Comparison of ENCODE assay signal across 14 cellular contexts in the genomic region with DNA sequence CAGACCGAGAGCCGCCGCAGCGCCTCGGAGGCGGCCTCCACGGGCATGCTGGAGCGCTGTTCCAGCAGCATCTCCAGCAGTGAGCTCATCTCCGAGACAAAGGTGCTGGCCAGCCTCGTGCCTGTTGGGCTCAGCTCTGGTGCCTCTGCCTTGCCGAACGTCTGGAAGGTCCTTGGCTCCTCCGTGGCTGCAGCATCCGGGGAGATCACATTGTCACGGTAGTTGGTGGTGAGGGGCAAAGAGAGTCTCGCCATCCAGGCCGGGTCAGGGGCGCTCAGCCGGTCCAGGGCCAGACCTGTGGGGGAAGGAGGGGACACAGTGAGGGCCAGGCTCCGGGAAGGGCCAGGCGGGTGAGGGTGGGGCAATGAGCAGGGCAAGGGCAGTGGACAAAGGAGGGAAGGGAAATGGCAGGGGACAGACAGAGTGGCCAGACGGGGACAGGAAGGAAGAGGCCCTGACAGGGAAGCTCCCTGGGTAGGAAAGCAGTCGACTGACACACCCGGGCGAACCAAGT. TPM values are rescaled to one million over a fixed set of nuclear protein-coding genes. Genes with fewer than 3 reads are reported as not detected.
DNase-seq lines count a peak whose midpoint lies in the region; ATAC-seq, FAIRE-seq and TF ChIP-seq lines count a peak whose summit lies in the region.
"Had no signal": no experiment of that assay in that cellular context is flagged by ENCODE, and none has a peak within 500 bp of the region (broad histone marks: within the 10 kb centered on the region; RNA-seq: fewer than 3 reads in every experiment).

No MANE protein-coding gene starts in this region.

- peaks cover 15% of the 10 kb centered on the region for H3K27me3 Mint-ChIP-seq in astrocyte (ENCODE audit: low read depth, unreplicated experiment)
- H3K27me3 Mint-ChIP-seq in naive thymus-derived CD4-positive, alpha-beta T cell, result no peaks in the 10 kb centered on the region
- H3K27me3 Mint-ChIP-seq: activated CD4-positive, alpha-beta T cell treated with anti-CD3 and anti-CD28 coated beads for 36 hours had no signal

- H2AFZ ChIP-seq in astrocyte (ENCODE audit: low read depth, low read length), result peak overlapping the region; percentile 50

- H3K9me3 ChIP-seq in BLaER1 treated with 17β-estradiol and CSF1 and Interleukin-3, amounts not matched to agents 10 nM and 100 nM (replicated peaks in 1 of 11), result no peaks in the 10 kb centered on the region
- no peaks in the 10 kb centered on the region for H3K9me3 ChIP-seq in astrocyte (ENCODE audit: insufficient read depth, low read depth, low read length)
- no peaks in the 10 kb centered on the region for H3K9me3 ChIP-seq in naive thymus-derived CD4-positive, alpha-beta T cell (ENCODE audit: control insufficient read depth in 2 of 3, low read length in 3 of 3)
- H3K9me3 ChIP-seq: body of pancreas had no signal

- peaks cover 0 to 7% (median under 1%) of the 10 kb centered on the region in 11 experiments; a peak in 8 of 22 replicates for H3K36me3 ChIP-seq in BLaER1 treated with 17β-estradiol and CSF1 and Interleukin-3, amounts not matched to agents 10 nM and 100 nM
- no peaks in the 10 kb centered on the region for H3K36me3 ChIP-seq in astrocyte (ENCODE audit: insufficient read depth, low read length)
- H3K36me3 ChIP-seq in naive thymus-derived CD4-positive, alpha-beta T cell (ENCODE audit: control insufficient read depth in 2 of 3, insufficient read depth in 3 of 3, low read length in 3 of 3), result peaks cover 0 to 4% (median 0%) of the 10 kb centered on the region in 3 experiments

- H3K4me2 ChIP-seq in BLaER1 treated with 17β-estradiol and CSF1 and Interleukin-3, amounts not matched to agents 10 nM and 100 nM, result peak overlapping the region in 10 of 11 experiments; percentile 10 to 92 (median 46); a peak in 16 of 22 replicates
- H3K4me2 ChIP-seq in astrocyte (ENCODE audit: low read length), result peak overlapping the region; percentile 35

- no peaks in the 10 kb centered on the region for H3K9me3 Mint-ChIP-seq in astrocyte (ENCODE audit: unreplicated experiment)
- no peaks in the 10 kb centered on the region for H3K9me3 Mint-ChIP-seq in naive thymus-derived CD4-positive, alpha-beta T cell

- H4K20me1 ChIP-seq in BLaER1 treated with 17β-estradiol and CSF1 and Interleukin-3, amounts not matched to agents 10 nM and 100 nM, result peaks cover 0 to 1% (median 0%) of the 10 kb centered on the region in 11 experiments; a peak in 1 of 22 replicates
- H4K20me1 ChIP-seq in astrocyte (ENCODE audit: insufficient read depth, low read length), result no peaks in the 10 kb centered on the region

- no peaks in the 10 kb centered on the region for H3K79me2 ChIP-seq in astrocyte (ENCODE audit: insufficient read depth, low read length)

- H3K27me3 ChIP-seq in BLaER1 treated with 17β-estradiol and CSF1 and Interleukin-3, amounts not matched to agents 10 nM and 100 nM, result no peaks in the 10 kb centered on the region
- peaks cover 8% of the 10 kb centered on the region for H3K27me3 ChIP-seq in astrocyte (ENCODE audit: insufficient read depth, low read length)
- no peaks in the 10 kb centered on the region for H3K27me3 ChIP-seq in naive thymus-derived CD4-positive, alpha-beta T cell (ENCODE audit: control insufficient read depth in 2 of 2, insufficient read depth in 2 of 2, low read length in 2 of 2)
- H3K27me3 ChIP-seq: body of pancreas had no signal

- no peak overlapping the region for H3K4me3 Mint-ChIP-seq in astrocyte (ENCODE audit: unreplicated experiment)
- H3K4me3 Mint-ChIP-seq in naive thymus-derived CD4-positive, alpha-beta T cell, result no peak overlapping the region
- H3K4me3 Mint-ChIP-seq: activated CD4-positive, alpha-beta T cell treated with anti-CD3 and anti-CD28 coated beads for 36 hours had no signal

- no peak for FAIRE-seq in astrocyte (lab: Jason Lieb, UNC)
- FAIRE-seq: urothelium cell line had no signal

- TF ChIP-seq CTCF in astrocyte (IDR thresholded peaks at IDR 0.05; ENCODE audit: insufficient read depth, low read depth, low read length) (no peak), GM10248 (IDR thresholded peaks at IDR 0.05; ENCODE audit: control extremely low read depth, extremely low read depth, low read depth, missing control alignments) (no peak)

- H3K36me3 Mint-ChIP-seq in astrocyte (ENCODE audit: low read depth, unreplicated experiment), result peaks cover 7% of the 10 kb centered on the region
- peaks cover 0 to 1% (median 0%) of the 10 kb centered on the region in 5 donors for H3K36me3 Mint-ChIP-seq in naive thymus-derived CD4-positive, alpha-beta T cell

- no peak overlapping the region for H3K27ac Mint-ChIP-seq in astrocyte (ENCODE audit: unreplicated experiment)
- H3K27ac Mint-ChIP-seq in naive thymus-derived CD4-positive, alpha-beta T cell, result peak overlapping the region in 1 of 9 donors; percentile 24
- H3K27ac Mint-ChIP-seq: activated CD4-positive, alpha-beta T cell treated with anti-CD3 and anti-CD28 coated beads for 36 hours had no signal

- peak overlapping the region in 4 of 11 experiments; percentile 21 to 55 (median 36); a peak in 8 of 22 replicates for H3K27ac ChIP-seq in BLaER1 treated with 17β-estradiol and CSF1 and Interleukin-3, amounts not matched to agents 10 nM and 100 nM
- H3K27ac ChIP-seq in astrocyte (ENCODE audit: low read depth, low read length), result no peak overlapping the region
- no peak overlapping the region for H3K27ac ChIP-seq in naive thymus-derived CD4-positive, alpha-beta T cell (ENCODE audit: low read depth, low read length)
- H3K27ac ChIP-seq: body of pancreas had no signal

- ATAC-seq in left ventricle myocardium superior (peak; percentile 57), HG02571 (IDR thresholded peaks at IDR 0.05; ENCODE audit: unreplicated experiment) (no peak), GM21447 (IDR thresholded peaks at IDR 0.05; ENCODE audit: unreplicated experiment) (no peak)
- peak; percentile 49 for ATAC-seq in naive thymus-derived CD4-positive, alpha-beta T cell
- ATAC-seq: activated CD4-positive, alpha-beta T cell treated with anti-CD3 and anti-CD28 coated beads for 36 hours; body of pancreas had no signal

- CTCF ChIA-PET in naive thymus-derived CD4-positive, alpha-beta T cell (lab: Charles Lee), result interaction anchor here (0.7 to 1.0 kb wide), 2 partner anchors 15 kb away, joined by 3 read pairs; no protein-coding TSS in a partner anchor
- CTCF ChIA-PET in GM10248 (lab: Yijun Ruan, JAX), result interaction anchor here (0.7 to 7.8 kb wide), 9 partner anchors 8 to 254 kb away, joined by 3 to 68 read pairs (median 4); a partner anchor contains a TSS

- POLR2A ChIA-PET in naive thymus-derived CD4-positive, alpha-beta T cell (lab: Charles Lee), result interaction anchor here (1.3 kb wide), 1 partner anchor 23 kb away, joined by 3 read pairs; no protein-coding TSS in a partner anchor
- POLR2A ChIA-PET in GM10248 (lab: Yijun Ruan, JAX), result no interaction called here

- peaks cover 13% of the 10 kb centered on the region for H3K4me1 Mint-ChIP-seq in astrocyte (ENCODE audit: low read depth, unreplicated experiment)
- H3K4me1 Mint-ChIP-seq in naive thymus-derived CD4-positive, alpha-beta T cell, result peaks cover 0 to 21% (median 4%) of the 10 kb centered on the region in 7 donors

- peaks cover 34 to 99% (median 51%) of the 10 kb centered on the region in 10 experiments for H3K4me1 ChIP-seq in BLaER1 treated with 17β-estradiol and CSF1 and Interleukin-3, amounts not matched to agents 10 nM and 100 nM
- peaks cover 6% of the 10 kb centered on the region for H3K4me1 ChIP-seq in astrocyte (ENCODE audit: insufficient read depth, low read length)
- no peaks in the 10 kb centered on the region for H3K4me1 ChIP-seq in naive thymus-derived CD4-positive, alpha-beta T cell (ENCODE audit: control insufficient read depth in 2 of 2, insufficient read depth in 2 of 2, low read length in 2 of 2)
- H3K4me1 ChIP-seq: body of pancreas had no signal

- no peak overlapping the region for H3K4me3 ChIP-seq in BLaER1 treated with 17β-estradiol and CSF1 and Interleukin-3, amounts not matched to agents 10 nM and 100 nM
- no peak overlapping the region for H3K4me3 ChIP-seq in astrocyte (ENCODE audit: insufficient read depth, low read depth, low read length)
- no peak overlapping the region for H3K4me3 ChIP-seq in naive thymus-derived CD4-positive, alpha-beta T cell (ENCODE audit: low read length)
- H3K4me3 ChIP-seq: body of pancreas had no signal

- intact Hi-C loops in left ventricle myocardium superior (cut with micrococcal nuclease), result no loop called here
- intact Hi-C loops in naive thymus-derived CD4-positive, alpha-beta T cell (cut with micrococcal nuclease), result no loop called here

- DNase-seq in astrocyte (ENCODE audit: low read depth) (no peak), left ventricle myocardium superior (peak; percentile 49), occipital lobe (lab: John Stamatoyannopoulos, UW) (no peak), GM10248 (ENCODE audit: extremely low spot score) (no peak)
- DNase-seq in naive thymus-derived CD4-positive, alpha-beta T cell, result no peak
- DNase-seq: activated CD4-positive, alpha-beta T cell treated with anti-CD3 and anti-CD28 coated beads for 36 hours; body of pancreas; NCI-H2081 treated with DMSO at 0.1 percent for 48 hours had no signal

- peak overlapping the region in 5 of 11 experiments; percentile 4 to 32 (median 12); a peak in 3 of 22 replicates for H3K9ac ChIP-seq in BLaER1 treated with 17β-estradiol and CSF1 and Interleukin-3, amounts not matched to agents 10 nM and 100 nM
- no peak overlapping the region for H3K9ac ChIP-seq in astrocyte (ENCODE audit: low read length)

RNA-seq across cellular contexts. Expression of a gene that starts 12.4 kb away (rescaled TPM):
- total RNA-seq in astrocyte (0.02 TPM in 1 of 2 replicates, not detected in the other), left ventricle myocardium superior (11.1 TPM), occipital lobe (2.8 TPM)
- 1 to 10 TPM in 1 of 5 experiments, under 1 TPM in 1, not detected in 3; 0.78 to 1.5 TPM for total RNA-seq in naive thymus-derived CD4-positive, alpha-beta T cell
- polyA plus RNA-seq in naive thymus-derived CD4-positive, alpha-beta T cell, result under 1 TPM; 0.11 to 0.29 TPM
- total RNA-seq: M059J, myocyte had no signal

RNA-seq across cellular contexts. Expression of a gene that starts 21.9 kb away (rescaled TPM):
- total RNA-seq in astrocyte, result 37.6 and 38.2 TPM in 2 replicates
- 107 TPM for total RNA-seq in left ventricle myocardium superior
- 100 to 1,000 TPM in 1 of 5 experiments, 10 to 100 TPM in 4; 77.3 to 101 (median 88.2) TPM for total RNA-seq in naive thymus-derived CD4-positive, alpha-beta T cell
- polyA plus RNA-seq in naive thymus-derived CD4-positive, alpha-beta T cell, result 10 to 100 TPM; 26.4 to 29.9 TPM
- total RNA-seq in occipital lobe, result 39.0 TPM

RNA-seq across cellular contexts. Expression of a gene that starts 23.3 kb away (rescaled TPM):
- total RNA-seq in astrocyte (96.5 and 105 TPM in 2 replicates), left ventricle myocardium superior (99.8 TPM), occipital lobe (72.1 TPM)
- 10 to 100 TPM; 14.7 to 32.0 (median 24.8) TPM for total RNA-seq in naive thymus-derived CD4-positive, alpha-beta T cell
- 10 to 100 TPM; 33.0 to 40.2 TPM for polyA plus RNA-seq in naive thymus-derived CD4-positive, alpha-beta T cell

Comparison
In these comparisons a context has a peak if more than half of its experiments do, and no peak if none do; other contexts are left out.
1. ATAC-seq: peak in left ventricle myocardium superior (single experiment) and naive thymus-derived CD4-positive, alpha-beta T cell (single experiment); none in HG02571 (single experiment) and GM21447 (single experiment).